ENCODE assay signal across 6 cellular contexts in genomic region chr2:27381577-27382181, GRCh38. TPM values are rescaled to one million over a fixed set of nuclear protein-coding genes. Genes with fewer than 3 reads are reported as not detected.
A peak's percentile ranks its signal among the peaks of the same experiment; 100 is the strongest.
DNase-seq lines count a peak whose midpoint lies in the region; ATAC-seq and TF ChIP-seq lines count a peak whose summit lies in the region.

No MANE protein-coding gene starts in this region.

- no peak for DNase-seq in T-cell
- no peak for DNase-seq in mesenchymal stem cell
- no peak for DNase-seq in DMS114 treated with DMSO at 0.1 percent for 48 hours (lab: John Stamatoyannopoulos, UW; ENCODE audit: unreplicated experiment)

- H2BK5ac ChIP-seq in mesenchymal stem cell (ENCODE audit: low read depth, low read length, poor library complexity, severe bottlenecking) = no peak overlapping the region

- WGBS in mesenchymal stem cell = over 99% methylated on average over 10 of the region's 10 CpGs

- no peak overlapping the region for H3K14ac ChIP-seq in mesenchymal stem cell (ENCODE audit: low read length in 2 of 2)

- H3K27ac ChIP-seq in C4-2B (peak overlapping the region; percentile 89), mesenchymal stem cell (ENCODE audit: low read length, poor library complexity, severe bottlenecking) (no peak overlapping the region)

- CTCF ChIA-PET in T-cell (lab: Charles Lee) = no interaction called here

- H3K4me2 ChIP-seq in mesenchymal stem cell (ENCODE audit: low read length, poor library complexity, severe bottlenecking) = no peak overlapping the region

- no peak overlapping the region for H3K4me3 ChIP-seq in mesenchymal stem cell (ENCODE audit: insufficient read depth in 1 of 2, low read depth in 1 of 2, low read length in 2 of 2)

- H3K36me3 Mint-ChIP-seq in T-cell = peaks cover 39% of the 10 kb centered on the region

- POLR2A ChIA-PET in T-cell (lab: Charles Lee) = interaction anchor here in 1 of 2 donors (0.5 kb wide), 1 partner anchor 86 kb away, joined by 6 read pairs; no protein-coding TSS in a partner anchor

- H3K9ac ChIP-seq in mesenchymal stem cell (ENCODE audit: low read length) = peak overlapping the region; percentile 99

- no peak overlapping the region for H2BK12ac ChIP-seq in mesenchymal stem cell (ENCODE audit: low read length in 2 of 2)

- H2AK5ac ChIP-seq in mesenchymal stem cell (ENCODE audit: low read length, severe bottlenecking) = no peak overlapping the region

- peak overlapping the region; percentile 66 to 80 for H3K27ac Mint-ChIP-seq in T-cell

- H3K27me3 Mint-ChIP-seq in T-cell = no peaks in the 10 kb centered on the region

- H3K27me3 ChIP-seq in mesenchymal stem cell (ENCODE audit: control insufficient read depth in 1 of 2, insufficient read depth in 1 of 2, low read length in 2 of 2) = no peaks in the 10 kb centered on the region

- H3K4me1 ChIP-seq in mesenchymal stem cell (ENCODE audit: control insufficient read depth, insufficient read depth, low read depth, low read length) = peaks cover 21% of the 10 kb centered on the region

- ATAC-seq in T-cell (replicated peaks in 1 of 4) (no peak), GM19035 (IDR thresholded peaks at IDR 0.05; ENCODE audit: unreplicated experiment) (no peak), GM19395 (IDR thresholded peaks at IDR 0.05; ENCODE audit: unreplicated experiment) (no peak)

- no peak overlapping the region for H2AFZ ChIP-seq in mesenchymal stem cell (ENCODE audit: low read depth, low read length)

- peak overlapping the region; percentile 79 to 87 (median 86) for H3K4me3 Mint-ChIP-seq in T-cell

- no peak for TF ChIP-seq CTCF in C4-2B (conservative IDR thresholded peaks at IDR 0.05)

- H3K4ac ChIP-seq in mesenchymal stem cell (ENCODE audit: low read depth in 1 of 2, low read length in 2 of 2) = no peak overlapping the region

- peaks cover 19% of the 10 kb centered on the region for H3K79me1 ChIP-seq in mesenchymal stem cell (replicated peaks; ENCODE audit: low read length, poor library complexity, severe bottlenecking)

- H3K4me1 Mint-ChIP-seq in T-cell = peaks cover 23 to 34% (median 32%) of the 10 kb centered on the region in 3 donors

- H3K36me3 ChIP-seq in mesenchymal stem cell (ENCODE audit: control insufficient read depth in 1 of 2, insufficient read depth in 2 of 2, low read depth in 1 of 2, low read length in 2 of 2) = peaks cover 56 to 70% of the 10 kb centered on the region in 2 experiments

- no peaks in the 10 kb centered on the region for H3K9me3 Mint-ChIP-seq in T-cell

- H3K23ac ChIP-seq in mesenchymal stem cell (ENCODE audit: low read length in 2 of 2) = no peak overlapping the region

- H2BK120ac ChIP-seq in mesenchymal stem cell (ENCODE audit: low read depth, low read length) = no peak overlapping the region

- no peak overlapping the region for H4K91ac ChIP-seq in mesenchymal stem cell (ENCODE audit: low read length)

- no peak overlapping the region for H2BK15ac ChIP-seq in mesenchymal stem cell (ENCODE audit: low read depth, poor library complexity, severe bottlenecking)

- H3K9me3 ChIP-seq in mesenchymal stem cell (ENCODE audit: control insufficient read depth, low read length) = no peaks in the 10 kb centered on the region

- H3K18ac ChIP-seq in mesenchymal stem cell (ENCODE audit: low read depth in 1 of 2, low read length in 2 of 2) = no peak overlapping the region

- peak overlapping the region; percentile 95 for H4K8ac ChIP-seq in mesenchymal stem cell (ENCODE audit: low read length)

RNA-seq across cellular contexts. Expression of gene ZNF513, which starts 1.1 kb away (rescaled TPM):
- total RNA-seq in T-cell = 10 to 100 TPM; 20.6 to 27.0 (median 21.9) TPM
- 16.6 TPM for polyA plus RNA-seq in mesenchymal stem cell (2013, experiment 1 of 2)
- polyA plus RNA-seq in mesenchymal stem cell (2013, experiment 2 of 2) = 15.9 TPM

RNA-seq across cellular contexts. Expression of gene SNX17, which starts 11.3 kb away (rescaled TPM):
- total RNA-seq in T-cell = 100 to 1,000 TPM in 3 of 5 donors, 10 to 100 TPM in 2; 77.9 to 130 (median 121) TPM
- polyA plus RNA-seq in mesenchymal stem cell (2013, experiment 1 of 2) = 50.9 TPM
- polyA plus RNA-seq in mesenchymal stem cell (2013, experiment 2 of 2) = 50.9 TPM

RNA-seq across cellular contexts. Expression of gene EIF2B4, which starts 11.5 kb away (rescaled TPM):
- 10 to 100 TPM; 35.6 to 50.3 (median 40.5) TPM for total RNA-seq in T-cell
- 35.2 TPM for polyA plus RNA-seq in mesenchymal stem cell (2013, experiment 1 of 2)
- 35.1 TPM for polyA plus RNA-seq in mesenchymal stem cell (2013, experiment 2 of 2)

RNA-seq across cellular contexts. Expression of gene GTF3C2, which starts 25.1 kb away (rescaled TPM):
- 10 to 100 TPM; 69.8 to 89.9 (median 82.1) TPM for total RNA-seq in T-cell
- 28.3 TPM for polyA plus RNA-seq in mesenchymal stem cell (2013, experiment 1 of 2)
- polyA plus RNA-seq in mesenchymal stem cell (2013, experiment 2 of 2) = 27.3 TPM

RNA-seq across cellular contexts. Expression of gene PPM1G, which starts 27.7 kb away (rescaled TPM):
- total RNA-seq in T-cell = 10 to 100 TPM; 40.9 to 65.9 (median 62.4) TPM
- 58.3 TPM for polyA plus RNA-seq in mesenchymal stem cell (2013, experiment 1 of 2)
- polyA plus RNA-seq in mesenchymal stem cell (2013, experiment 2 of 2) = 57.0 TPM
